16 cellular contexts compared by ENCODE assay signal in genomic region chr6:1787894-1788293, GRCh38.
DNase-seq lines count a peak whose midpoint lies in the region; FAIRE-seq and TF ChIP-seq lines count a peak whose summit lies in the region.
"Had no signal": no experiment of that assay in that cellular context is flagged by ENCODE, and none has a peak within 500 bp of the region (broad histone marks: within the 10 kb centered on the region; RNA-seq: fewer than 3 reads in every experiment).

No MANE protein-coding gene starts in this region.

- intact Hi-C loops in activated CD4-positive, alpha-beta T cell treated with anti-CD3 and anti-CD28 coated beads, Interleukin-2, amount 10 ng/mL, durations not matched to agents 24 days and 14 days (cut with micrococcal nuclease): no loop called here

- TF ChIP-seq CTCF in bronchial epithelial cell (IDR thresholded peaks at IDR 0.05; ENCODE audit: insufficient read depth, low read length, severe bottlenecking): no peak

- no peak for FAIRE-seq in bronchial epithelial cell (lab: Jason Lieb, UNC)
- FAIRE-seq: TTC549 had no signal

- H3K4me3 ChIP-seq in bronchial epithelial cell (ENCODE audit: low read depth, low read length): no peak overlapping the region
- H3K4me3 ChIP-seq: vagina had no signal

- H3K9me3 Mint-ChIP-seq in activated CD4-positive, alpha-beta T cell treated with anti-CD3 and anti-CD28 coated beads, Interleukin-2, amount 10 ng/mL, durations not matched to agents 24 days and 14 days: no peaks in the 10 kb centered on the region
- H3K9me3 Mint-ChIP-seq: activated naive CD8-positive, alpha-beta T cell treated with anti-CD3 and anti-CD28 coated beads for 36 hours; endodermal cell; H9 had no signal

- no peak overlapping the region for H3K27ac Mint-ChIP-seq in activated CD4-positive, alpha-beta T cell treated with anti-CD3 and anti-CD28 coated beads, Interleukin-2, amount 10 ng/mL, durations not matched to agents 24 days and 14 days
- H3K27ac Mint-ChIP-seq: activated naive CD8-positive, alpha-beta T cell treated with anti-CD3 and anti-CD28 coated beads for 36 hours; endodermal cell; H9 had no signal

- H3K36me3 ChIP-seq in bronchial epithelial cell (ENCODE audit: control insufficient read depth, insufficient read depth, low read length): no peaks in the 10 kb centered on the region
- H3K36me3 ChIP-seq: vagina had no signal

- no peaks in the 10 kb centered on the region for H3K4me1 Mint-ChIP-seq in activated CD4-positive, alpha-beta T cell treated with anti-CD3 and anti-CD28 coated beads, Interleukin-2, amount 10 ng/mL, durations not matched to agents 24 days and 14 days
- H3K4me1 Mint-ChIP-seq: activated naive CD8-positive, alpha-beta T cell treated with anti-CD3 and anti-CD28 coated beads for 36 hours; endodermal cell; H9 had no signal

- peak; percentile 85 for DNase-seq in AG08395 (ENCODE audit: low spot score)
- DNase-seq in HT1080 (ENCODE audit: low read depth): peak; percentile 85
- peak; percentile 75 for DNase-seq in bronchial epithelial cell (ENCODE audit: low read depth)
- DNase-seq in hepatic stellate cell (ENCODE audit: low spot score): peak; percentile 13
- no peak for DNase-seq in caudate nucleus (lab: John Stamatoyannopoulos, UW)
- no peak for DNase-seq in SHP77 treated with DMSO at 0.1 percent for 48 hours (lab: John Stamatoyannopoulos, UW)
- DNase-seq in activated CD4-positive, alpha-beta T cell treated with anti-CD3 and anti-CD28 coated beads, Interleukin-2, amount 10 ng/mL, durations not matched to agents 24 days and 14 days: no peak
- no peak for DNase-seq in ecto neural progenitor cell (ENCODE audit: low spot score)
- DNase-seq: activated naive CD8-positive, alpha-beta T cell treated with anti-CD3 and anti-CD28 coated beads for 36 hours; DMS53; endodermal cell; H9; NCI-H524 treated with DMSO at 0.1 percent for 48 hours; RPMI8226 had no signal

- no peaks in the 10 kb centered on the region for H3K36me3 Mint-ChIP-seq in activated CD4-positive, alpha-beta T cell treated with anti-CD3 and anti-CD28 coated beads, Interleukin-2, amount 10 ng/mL, durations not matched to agents 24 days and 14 days (ENCODE audit: low read depth)

- H3K27me3 ChIP-seq in bronchial epithelial cell (ENCODE audit: control insufficient read depth, insufficient read depth, low read length): no peaks in the 10 kb centered on the region
- H3K27me3 ChIP-seq: vagina had no signal

- no peak overlapping the region for H3K27ac ChIP-seq in caudate nucleus (ENCODE audit: low read depth, low read length)
- H3K27ac ChIP-seq: vagina had no signal

- H3K4me3 Mint-ChIP-seq in activated CD4-positive, alpha-beta T cell treated with anti-CD3 and anti-CD28 coated beads, Interleukin-2, amount 10 ng/mL, durations not matched to agents 24 days and 14 days: no peak overlapping the region
- H3K4me3 Mint-ChIP-seq: activated naive CD8-positive, alpha-beta T cell treated with anti-CD3 and anti-CD28 coated beads for 36 hours; endodermal cell; H9 had no signal

- H3K27me3 Mint-ChIP-seq in activated CD4-positive, alpha-beta T cell treated with anti-CD3 and anti-CD28 coated beads, Interleukin-2, amount 10 ng/mL, durations not matched to agents 24 days and 14 days: no peaks in the 10 kb centered on the region
- H3K27me3 Mint-ChIP-seq: activated naive CD8-positive, alpha-beta T cell treated with anti-CD3 and anti-CD28 coated beads for 36 hours had no signal

Comparison
In these comparisons a context has a peak if more than half of its experiments do, and no peak if none do; other contexts are left out.
1. DNase-seq: peak in AG08395 (single experiment), HT1080 (single experiment), bronchial epithelial cell (single experiment) and hepatic stellate cell (single experiment); none in caudate nucleus (0 of 61), SHP77 treated with DMSO at 0.1 percent for 48 hours (single experiment), activated CD4-positive, alpha-beta T cell treated with anti-CD3 and anti-CD28 coated beads, Interleukin-2, amount 10 ng/mL, durations not matched to agents 24 days and 14 days (single experiment) and ecto neural progenitor cell (single experiment).